In the genomic region with DNA sequence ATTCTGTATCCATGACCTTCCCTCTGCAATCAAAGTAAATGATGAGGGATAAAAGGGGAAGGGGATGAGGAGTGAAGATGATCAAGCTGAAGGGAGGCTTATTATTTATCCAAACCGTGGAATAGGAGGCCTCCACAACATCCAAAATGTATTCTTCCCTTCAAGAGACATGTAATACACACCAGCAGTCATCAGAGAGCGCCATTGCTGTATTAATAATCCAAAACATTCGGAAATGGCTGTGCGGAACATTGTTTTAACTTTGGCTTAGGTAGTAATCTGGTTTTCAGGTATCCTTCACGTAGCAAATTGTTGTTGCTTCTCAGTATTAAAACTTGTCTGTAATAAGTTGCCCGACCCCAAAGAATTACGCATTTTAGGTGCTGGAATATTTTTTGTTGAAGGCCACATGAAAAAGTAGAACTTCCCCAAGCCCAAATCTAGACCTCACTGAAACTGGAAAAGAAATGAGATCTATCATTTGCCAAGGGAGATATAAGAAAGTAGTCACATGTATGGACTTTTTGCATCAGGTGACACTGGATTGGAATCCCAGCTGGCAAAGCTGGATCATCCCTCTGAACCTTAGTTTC, we compare ENCODE assay signal across 8 cellular contexts. TPM values are rescaled to one million over a fixed set of nuclear protein-coding genes. Genes with fewer than 3 reads are reported as not detected.
DNase-seq lines count a peak whose midpoint lies in the region; ATAC-seq, FAIRE-seq and TF ChIP-seq lines count a peak whose summit lies in the region.

No MANE protein-coding gene starts in this region.

- ATAC-seq in GM19467 (IDR thresholded peaks at IDR 0.05; ENCODE audit: unreplicated experiment) (no peak), aorta (ENCODE audit: low FRiP score) (no peak)

- intact Hi-C loops in endothelial cell of umbilical vein (cut with micrococcal nuclease) = loop anchor here (1.0 to 5.0 kb wide), 6 partner anchors 266 to 1318 kb away; no protein-coding TSS in a partner anchor
- intact Hi-C loops in aorta (cut with DNase I) = loop anchor here (1.0 to 10.0 kb wide), 4 partner anchors 268 to 796 kb away; a partner anchor contains a TSS

- no TSS peak for BruUV-seq in endothelial cell of umbilical vein (replicated peaks; lab: Mats Ljungman, UMichigan)

- H3K36me3 ChIP-seq in endothelial cell of umbilical vein (ENCODE audit: control insufficient read depth in 2 of 2, extremely low read depth in 1 of 2, insufficient read depth in 2 of 2, low read length in 2 of 2) = no peaks in the 10 kb centered on the region
- no peaks in the 10 kb centered on the region for H3K36me3 ChIP-seq in neuron (ENCODE audit: insufficient read depth, low read length)
- H3K36me3 ChIP-seq in aorta (ENCODE audit: control insufficient read depth in 1 of 2, insufficient read depth in 2 of 2, low read length in 1 of 2) = no peaks in the 10 kb centered on the region

- POLR2A ChIA-PET in endothelial cell of umbilical vein (lab: Charles Lee) = no interaction called here

- CTCF ChIA-PET in endothelial cell of umbilical vein (lab: Charles Lee) = interaction anchor here (1.0 to 8.0 kb wide), 9 partner anchors 267 to 1175 kb away, joined by 4 to 150 read pairs (median 6); a partner anchor contains a TSS

- 7 to 8% methylated on average over 7 of the region's 7 CpGs for WGBS in aorta, 2 donors

- H3K27ac ChIP-seq in endothelial cell of umbilical vein (ENCODE audit: insufficient read depth, low read depth, low read length) (no peak overlapping the region), aorta (ENCODE audit: low read depth in 1 of 2, low read length in 2 of 2) (no peak overlapping the region)

- H3K9me1 ChIP-seq in endothelial cell of umbilical vein (replicated peaks; ENCODE audit: control insufficient read depth, extremely low read depth, insufficient read depth, low read length) = no peaks in the 10 kb centered on the region

- H2AFZ ChIP-seq in endothelial cell of umbilical vein (ENCODE audit: low read depth, low read length) (peak overlapping the region; percentile 42), neuron (ENCODE audit: low read depth, low read length) (peak overlapping the region; percentile 39)

- no peak overlapping the region for H3K4me2 ChIP-seq in endothelial cell of umbilical vein (ENCODE audit: insufficient read depth, low read length)

- DNase-seq in AG20443 (ENCODE audit: low spot score) (peak; percentile 73), GM12891 (ENCODE audit: insufficient read length, low spot score) (peak; percentile 28), NCI-H2171 treated with DMSO at 0.1 percent for 48 hours (lab: John Stamatoyannopoulos, UW) (peak; percentile 44), endothelial cell of umbilical vein (ENCODE audit: low read depth, low spot score) (peak; percentile 63), aorta (no peak)
- DNase-seq in activated CD4-positive, alpha-beta T cell treated with anti-CD3 and anti-CD28 coated beads for 4 hours = peak; percentile 35 to 54

- no peak overlapping the region for H3K9ac ChIP-seq in endothelial cell of umbilical vein (replicated peaks; ENCODE audit: extremely low read depth, insufficient read depth, low read length)

- no peak overlapping the region for H3K4me3 ChIP-seq in endothelial cell of umbilical vein (replicated peaks in 1 of 3; ENCODE audit: insufficient read depth in 1 of 3, low read depth in 1 of 3, low read length in 3 of 3)
- no peak overlapping the region for H3K4me3 ChIP-seq in neuron (ENCODE audit: low read length)
- H3K4me3 ChIP-seq in aorta (ENCODE audit: low read length in 2 of 2) = no peak overlapping the region

- peak; percentile 51 to 67 for TF ChIP-seq CTCF in endothelial cell of umbilical vein (IDR thresholded peaks at IDR 0.05; ENCODE audit: extremely low read depth in 1 of 2, insufficient read depth in 1 of 2, low read depth in 1 of 2, low read length in 2 of 2)

- H3K4me1 ChIP-seq in endothelial cell of umbilical vein (ENCODE audit: control insufficient read depth, extremely low read depth, insufficient read depth, low read length) (peaks cover 18% of the 10 kb centered on the region), neuron (ENCODE audit: insufficient read depth, low read length) (peaks cover 18% of the 10 kb centered on the region), aorta (ENCODE audit: control insufficient read depth in 1 of 2, insufficient read depth in 2 of 2, low read length in 2 of 2) (no peaks in the 10 kb centered on the region)

- H3K27me3 ChIP-seq in endothelial cell of umbilical vein (ENCODE audit: control insufficient read depth in 2 of 2, insufficient read depth in 2 of 2, low read length in 2 of 2) = no peaks in the 10 kb centered on the region
- no peaks in the 10 kb centered on the region for H3K27me3 ChIP-seq in neuron (ENCODE audit: insufficient read depth, low read length)
- no peaks in the 10 kb centered on the region for H3K27me3 ChIP-seq in aorta (ENCODE audit: control insufficient read depth in 1 of 2, insufficient read depth in 2 of 2, low read length in 1 of 2)

- H3K79me2 ChIP-seq in endothelial cell of umbilical vein (ENCODE audit: control insufficient read depth, insufficient read depth, low read length) = peaks cover 21% of the 10 kb centered on the region

- FAIRE-seq in GM12891 (lab: Jason Lieb, UNC) = peak; percentile 71
- peak; percentile 92 for FAIRE-seq in endothelial cell of umbilical vein (lab: Jason Lieb, UNC)

- dilution Hi-C loops in endothelial cell of umbilical vein (cut with MboI; ENCODE audit: extremely low pct_ligation_motif_present, low sequenced_read_pairs) = no loop called here

- no peak for TF ChIP-seq POLR2A in GM12891 (IDR thresholded peaks at IDR 0.05; ENCODE audit: low read depth, low read length)
- TF ChIP-seq POLR2A in endothelial cell of umbilical vein (IDR thresholded peaks at IDR 0.05; ENCODE audit: low read depth, low read length) = no peak

- H3K9me3 ChIP-seq in endothelial cell of umbilical vein (replicated peaks; ENCODE audit: control insufficient read depth, insufficient read depth, low read length) (no peaks in the 10 kb centered on the region), neuron (ENCODE audit: low read length) (no peaks in the 10 kb centered on the region), aorta (ENCODE audit: control insufficient read depth, low read length) (no peaks in the 10 kb centered on the region)

- no peaks in the 10 kb centered on the region for H4K20me1 ChIP-seq in endothelial cell of umbilical vein (replicated peaks; ENCODE audit: control insufficient read depth, extremely low read depth, insufficient read depth, low read length)

TF ChIP-seq in GM12891, 5 proteins besides CTCF, POLR2A, EP300 and RAD21:
- no peak for TF ChIP-seq POLR2AphosphoS5 (IDR thresholded peaks at IDR 0.05; ENCODE audit: low read depth, low read length)
- no peak for TF ChIP-seq PAX5 (IDR thresholded peaks at IDR 0.05; ENCODE audit: insufficient read depth, low read length, severe bottlenecking)
- TF ChIP-seq POU2F2 (IDR thresholded peaks at IDR 0.05; ENCODE audit: low read depth, low read length) = no peak
- TF ChIP-seq TAF1 (IDR thresholded peaks at IDR 0.05; ENCODE audit: low read depth, low read length) = no peak
- TF ChIP-seq SPI1 (IDR thresholded peaks at IDR 0.05; ENCODE audit: low read depth, low read length) = no peak
TF ChIP-seq in GM12891: peak in this region for 0.

TF ChIP-seq in endothelial cell of umbilical vein, 7 proteins besides CTCF, POLR2A, EP300 and RAD21:
- TF ChIP-seq, protein P1, sequence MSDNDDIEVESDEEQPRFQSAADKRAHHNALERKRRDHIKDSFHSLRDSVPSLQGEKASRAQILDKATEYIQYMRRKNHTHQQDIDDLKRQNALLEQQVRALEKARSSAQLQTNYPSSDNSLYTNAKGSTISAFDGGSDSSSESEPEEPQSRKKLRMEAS (IDR thresholded peaks at IDR 0.05; ENCODE audit: insufficient read depth, insufficient read length) = no peak
- TF ChIP-seq EZH2 (IDR thresholded peaks at IDR 0.05; ENCODE audit: borderline replicate concordance, low read depth, low read length, severe bottlenecking) = no peak
- TF ChIP-seq POLR2AphosphoS5 (IDR thresholded peaks at IDR 0.05; ENCODE audit: insufficient read depth, low read depth, low read length) = no peak
- TF ChIP-seq GATA2 (IDR thresholded peaks at IDR 0.05; ENCODE audit: insufficient read depth, insufficient read length, low read depth, low read length) = no peak
- TF ChIP-seq MYC (IDR thresholded peaks at IDR 0.05; ENCODE audit: low read depth, low read length) = no peak
- no peak for TF ChIP-seq FOS (IDR thresholded peaks at IDR 0.05; ENCODE audit: borderline replicate concordance, insufficient read depth, low read length)
- no peak for TF ChIP-seq JUN (IDR thresholded peaks at IDR 0.05; ENCODE audit: borderline replicate concordance, insufficient read depth, insufficient read length, low read depth)

RNA-seq across cellular contexts. Expression of a gene that starts 2.6 kb away (rescaled TPM):
- polyA plus RNA-seq in GM12891 (2012; ENCODE audit: low read depth, missing spikeins) = 17.8 TPM
- total RNA-seq in endothelial cell of umbilical vein (55.0 and 62.4 TPM in 2 replicates), aorta (10 to 100 TPM; 29.2 to 39.5 TPM)
- polyA plus RNA-seq in endothelial cell of umbilical vein (44.4 and 57.6 TPM in 2 replicates), aorta (10 to 100 TPM; 27.8 to 48.8 TPM)
- 53.9 and 75.2 TPM in 2 replicates for polyA plus RNA-seq in endothelial cell of umbilical vein (2011; cell fraction: cytosol; rRNA removed)
- polyA plus RNA-seq in endothelial cell of umbilical vein (2011; cell fraction: nucleus; rRNA removed) = 111 and 112 TPM in 2 replicates
- polyA plus RNA-seq in endothelial cell of umbilical vein (2012) = 51.2 and 59.9 TPM in 2 replicates
- 41.1 and 56.7 TPM in 2 replicates for polyA minus RNA-seq in endothelial cell of umbilical vein
- polyA minus RNA-seq in endothelial cell of umbilical vein (2011; cell fraction: cytosol; rRNA and poly(A)+ RNA removed) = 20.9 TPM
- polyA minus RNA-seq in endothelial cell of umbilical vein (2011; cell fraction: nucleus; rRNA and poly(A)+ RNA removed) = 30.0 and 32.3 TPM in 2 replicates

Comparison
In these comparisons a context has a peak if more than half of its experiments do, and no peak if none do; other contexts are left out.
1. DNase-seq: peak in AG20443 (single experiment), GM12891 (single experiment), NCI-H2171 treated with DMSO at 0.1 percent for 48 hours (single experiment), activated CD4-positive, alpha-beta T cell treated with anti-CD3 and anti-CD28 coated beads for 4 hours (2 of 2) and endothelial cell of umbilical vein (single experiment); none in aorta (0 of 2).